20 cellular contexts compared by ENCODE assay signal in genomic region chr1:208917281-208917680, GRCh38.
DNase-seq lines count a peak whose midpoint lies in the region; ATAC-seq, FAIRE-seq and TF ChIP-seq lines count a peak whose summit lies in the region.
"Had no signal": no experiment of that assay in that cellular context is flagged by ENCODE, and none has a peak within 500 bp of the region (broad histone marks: within the 10 kb centered on the region; RNA-seq: fewer than 3 reads in every experiment).

No MANE protein-coding gene starts in this region.

- no peak overlapping the region for H2BK15ac ChIP-seq in mesendoderm (replicated peaks; ENCODE audit: low read depth)

- no peak overlapping the region for H3K4ac ChIP-seq in mesendoderm (ENCODE audit: low read depth, low read length)

- H3K4me1 ChIP-seq in mesendoderm (ENCODE audit: control insufficient read depth, low read depth, low read length) = no peaks in the 10 kb centered on the region
- H3K4me1 ChIP-seq in CD8-positive, alpha-beta T cell (ENCODE audit: insufficient read depth, low read length) = no peaks in the 10 kb centered on the region

- POLR2A ChIA-PET in CD8-positive, alpha-beta T cell (lab: Charles Lee) = no interaction called here

- no peaks in the 10 kb centered on the region for H3K9me3 ChIP-seq in CD8-positive, alpha-beta T cell (ENCODE audit: low read length)

- peaks cover 2% of the 10 kb centered on the region for H3K9me3 Mint-ChIP-seq in CD8-positive, alpha-beta T cell

- H3K79me1 ChIP-seq in mesendoderm (ENCODE audit: low read length) = no peaks in the 10 kb centered on the region

- H2AK5ac ChIP-seq in mesendoderm (ENCODE audit: low read length) = no peak overlapping the region

- H3K27me3 Mint-ChIP-seq in CD8-positive, alpha-beta T cell (ENCODE audit: low read depth) = no peaks in the 10 kb centered on the region

- H3K18ac ChIP-seq in mesendoderm (ENCODE audit: low read length) = no peak overlapping the region

- H3K9ac ChIP-seq in mesendoderm (ENCODE audit: low read length) = no peak overlapping the region

- H3K27ac Mint-ChIP-seq in CD8-positive, alpha-beta T cell = no peak overlapping the region
- H3K27ac Mint-ChIP-seq: HFFc6 had no signal

- no peak overlapping the region for H2BK120ac ChIP-seq in mesendoderm (ENCODE audit: low read depth, low read length)

- no peaks in the 10 kb centered on the region for H3K36me3 Mint-ChIP-seq in CD8-positive, alpha-beta T cell

- no peak for ATAC-seq in CD8-positive, alpha-beta T cell
- no peak for ATAC-seq in HG03196 (IDR thresholded peaks at IDR 0.05; ENCODE audit: unreplicated experiment)
- ATAC-seq: GM12878, Right ventricle myocardium inferior had no signal

- H3K23ac ChIP-seq in mesendoderm (ENCODE audit: low read length) = no peak overlapping the region

- peak; percentile 38 for FAIRE-seq in D721Med (lab: Jason Lieb, UNC)
- FAIRE-seq in bronchial epithelial cell (lab: Jason Lieb, UNC) = no peak
- FAIRE-seq: GM12878, RCC 7860 had no signal

- H4K8ac ChIP-seq in mesendoderm (ENCODE audit: low read depth, low read length) = no peak overlapping the region

- peak overlapping the region; percentile 63 for H3K27ac ChIP-seq in mesendoderm (ENCODE audit: low read depth, low read length)
- H3K27ac ChIP-seq in CD8-positive, alpha-beta T cell (ENCODE audit: low read depth, low read length) = no peak overlapping the region

- H3K4me1 Mint-ChIP-seq in CD8-positive, alpha-beta T cell (ENCODE audit: low read depth) = no peaks in the 10 kb centered on the region

- H3K36me3 ChIP-seq in bronchial epithelial cell (ENCODE audit: control insufficient read depth, insufficient read depth, low read length) (no peaks in the 10 kb centered on the region), mesendoderm (ENCODE audit: control insufficient read depth, insufficient read depth, low read length) (no peaks in the 10 kb centered on the region)
- no peaks in the 10 kb centered on the region for H3K36me3 ChIP-seq in CD8-positive, alpha-beta T cell (ENCODE audit: insufficient read depth, low read length)

- H3K4me3 ChIP-seq in bronchial epithelial cell (ENCODE audit: low read depth, low read length) = no peak overlapping the region
- no peak overlapping the region for H3K4me3 ChIP-seq in mesendoderm (ENCODE audit: low read length)
- H3K4me3 ChIP-seq in CD8-positive, alpha-beta T cell (ENCODE audit: low read depth, low read length) = no peak overlapping the region
- H3K4me3 ChIP-seq: GM12878 had no signal

- no peak overlapping the region for H3K4me2 ChIP-seq in mesendoderm (ENCODE audit: low read length)

- no peak overlapping the region for H3K4me3 Mint-ChIP-seq in CD8-positive, alpha-beta T cell
- H3K4me3 Mint-ChIP-seq: HFFc6 had no signal

- CTCF ChIA-PET in CD8-positive, alpha-beta T cell (lab: Charles Lee) = no interaction called here

- no peak overlapping the region for H3K56ac ChIP-seq in mesendoderm (ENCODE audit: low read length)

- no CpG with 5 or more reads among the region's 5 CpGs for WGBS in mesendoderm (ENCODE audit: extremely low coverage, insufficient coverage, low lambda C conversion rate)

- no peaks in the 10 kb centered on the region for H3K79me2 ChIP-seq in mesendoderm (ENCODE audit: control insufficient read depth, insufficient read depth, low read length)

- H3K27me3 ChIP-seq in bronchial epithelial cell (ENCODE audit: control insufficient read depth, insufficient read depth, low read length) = no peaks in the 10 kb centered on the region
- no peaks in the 10 kb centered on the region for H3K27me3 ChIP-seq in mesendoderm (ENCODE audit: insufficient read depth, low read length, poor library complexity)
- H3K27me3 ChIP-seq in CD8-positive, alpha-beta T cell (ENCODE audit: insufficient read depth, low read length) = no peaks in the 10 kb centered on the region

- DNase-seq in D721Med (ENCODE audit: insufficient read length, low spot score) (no peak), NCI-H345 treated with DMSO at 0.1 percent for 48 hours (lab: John Stamatoyannopoulos, UW; ENCODE audit: unreplicated experiment) (peak; percentile 16), bronchial epithelial cell (ENCODE audit: low read depth) (peak; percentile 64), mesendoderm (no peak), NCI-H2196 (lab: John Stamatoyannopoulos, UW; ENCODE audit: unreplicated experiment) (no peak)
- no peak for DNase-seq in CD8-positive, alpha-beta T cell
- DNase-seq in activated T-cell treated with anti-CD3 and anti-CD28 coated beads, Interleukin-2, amount 50 U/mL, for 48 hours = no peak
- DNase-seq: AML-193, C1 segment of cervical spinal cord, DMS79 treated with DMSO at 0.1 percent for 48 hours, H7, HFFc6, Karpas-422, NCI-H1694 treated with DMSO at 0.1 percent for 48 hours, NCI-H2081 treated with DMSO at 0.1 percent for 48 hours, NCI-H510A treated with DMSO at 0.1 percent for 48 hours had no signal

- no peak overlapping the region for H4K5ac ChIP-seq in mesendoderm (ENCODE audit: low read length)

- intact Hi-C loops in CD8-positive, alpha-beta T cell (cut with DNase I, micrococcal nuclease) = no loop called here

- TF ChIP-seq CTCF in D721Med (IDR thresholded peaks at IDR 0.05; ENCODE audit: insufficient read depth, missing control alignments) (no peak), bronchial epithelial cell (IDR thresholded peaks at IDR 0.05; ENCODE audit: insufficient read depth, low read length, severe bottlenecking) (no peak)
- TF ChIP-seq CTCF in CD8-positive, alpha-beta T cell (IDR thresholded peaks at IDR 0.05) = no peak

- peak overlapping the region; percentile 55 for H2BK5ac ChIP-seq in mesendoderm (ENCODE audit: low read length)

Comparison
In these comparisons a context has a peak if more than half of its experiments do, and no peak if none do; other contexts are left out.
1. DNase-seq: peak in NCI-H345 treated with DMSO at 0.1 percent for 48 hours (single experiment) and bronchial epithelial cell (single experiment); none in D721Med (single experiment), mesendoderm (single experiment), CD8-positive, alpha-beta T cell (0 of 7), activated T-cell treated with anti-CD3 and anti-CD28 coated beads, Interleukin-2, amount 50 U/mL, for 48 hours (0 of 2) and NCI-H2196 (single experiment).